Comparison of ENCODE assay signal across 8 cellular contexts in the genomic region with DNA sequence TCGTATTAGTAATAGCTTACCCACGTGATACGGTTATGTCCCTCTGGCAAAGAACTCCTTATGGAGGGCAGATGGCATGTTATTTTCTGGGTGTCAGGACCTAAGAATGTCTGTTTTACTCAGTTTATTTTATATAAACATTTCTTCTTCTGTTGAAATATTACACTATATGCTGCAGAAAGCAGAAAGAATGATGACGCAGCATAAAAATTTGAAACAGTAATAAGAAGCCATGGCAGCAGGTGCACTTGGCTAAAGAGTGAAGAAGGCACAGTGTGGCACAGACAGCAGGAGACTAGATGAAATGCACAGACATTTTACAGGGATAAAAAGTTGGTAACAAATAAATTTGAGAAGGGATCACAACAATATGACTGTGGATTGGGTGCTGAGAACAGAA. TPM values are rescaled to one million over a fixed set of nuclear protein-coding genes. Genes with fewer than 3 reads are reported as not detected.
"Had no signal": no experiment of that assay in that cellular context is flagged by ENCODE, and none has a peak within 500 bp of the region (broad histone marks: within the 10 kb centered on the region; RNA-seq: fewer than 3 reads in every experiment).

No MANE protein-coding gene starts in this region.

- FAIRE-seq: H54 had no signal

- H3K9ac ChIP-seq: GM23248 had no signal

- H3K27ac ChIP-seq: GM23248, HL-60 had no signal

- H2AFZ ChIP-seq: GM23248 had no signal

- H3K4me3 ChIP-seq: GM23248 had no signal

- DNase-seq: GM23248, GOT3, H9, HCEC 1CT, KG1 had no signal

RNA-seq across cellular contexts. Expression of gene CDH10, which starts 46.3 kb away (rescaled TPM):
- polyA plus RNA-seq: IgD-negative memory B cell had no signal
